39 cellular contexts compared by ENCODE assay signal in the genomic region with DNA sequence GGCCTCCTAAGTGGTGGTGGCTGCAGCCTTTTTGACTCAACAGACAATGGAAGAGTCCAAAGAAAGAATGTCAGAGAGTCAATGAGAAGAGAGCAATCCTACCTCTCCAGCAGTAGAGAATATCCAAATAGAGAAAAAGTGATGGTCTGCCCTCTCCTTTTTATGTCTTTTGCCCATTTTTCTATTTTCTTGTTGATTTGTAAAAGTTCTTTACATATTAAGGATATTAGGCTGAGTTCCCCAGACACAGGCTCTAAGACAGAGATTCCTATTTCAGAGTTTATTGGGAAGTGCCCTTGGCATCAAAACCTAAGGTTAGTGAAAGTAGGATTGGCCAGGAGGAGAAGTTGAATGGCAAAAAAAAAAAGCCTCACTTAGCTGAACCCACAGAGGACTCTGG.
"Had no signal": no experiment of that assay in that cellular context is flagged by ENCODE, and none has a peak within 500 bp of the region (broad histone marks: within the 10 kb centered on the region; RNA-seq: fewer than 3 reads in every experiment).

No MANE protein-coding gene starts in this region.

- FAIRE-seq: bronchial epithelial cell, colon had no signal

- H3K27me3 ChIP-seq: adrenal gland, ascending aorta, body of pancreas, brain microvascular endothelial cell, breast epithelium, cardiac muscle cell had no signal

- H3K4me3 ChIP-seq: adrenal gland, ascending aorta, body of pancreas, breast epithelium, cardiac muscle cell had no signal

- ATAC-seq: activated naive CD4-positive, alpha-beta T cell treated with anti-CD3 and anti-CD28 coated beads, Interleukin-2, amount 50 U/mL, for 72 hours; activated naive CD8-positive, alpha-beta T cell treated with anti-CD3 and anti-CD28 coated beads, Interleukin-2, amount 50 U/mL, for 24 hours; activated T-cell treated with anti-CD3 and anti-CD28 coated beads, Interleukin-2, amount 50 U/mL, for 4 hours; activated T-cell treated with anti-CD3 and anti-CD28 coated beads, Interleukin-2, amount 50 U/mL, for 72 hours; activated T-helper 17 cell treated with anti-CD3 and anti-CD28 coated beads, Interleukin-2, amount 50 U/mL, for 72 hours; body of pancreas had no signal

- H3K36me3 Mint-ChIP-seq: activated naive CD4-positive, alpha-beta T cell treated with anti-CD3 and anti-CD28 coated beads, Interleukin-2, amount 10 ng/mL, durations not matched to agents 7 days and 5 days; activated naive CD4-positive, alpha-beta T cell treated with anti-CD3 and anti-CD28 coated beads, Interleukin-2, amount 50 U/mL, for 24 hours; activated naive CD4-positive, alpha-beta T cell treated with anti-CD3 and anti-CD28 coated beads, Interleukin-2, amount 50 U/mL, for 72 hours; activated naive CD8-positive, alpha-beta T cell; activated naive CD8-positive, alpha-beta T cell treated with anti-CD3 and anti-CD28 coated beads for 36 hours; brain had no signal

- H3K9me3 ChIP-seq: adrenal gland, ascending aorta, body of pancreas, breast epithelium had no signal

- H3K27ac Mint-ChIP-seq: activated naive CD4-positive, alpha-beta T cell treated with anti-CD3 and anti-CD28 coated beads for 36 hours; activated naive CD4-positive, alpha-beta T cell treated with anti-CD3 and anti-CD28 coated beads, Interleukin-2, amount 10 ng/mL, durations not matched to agents 7 days and 5 days; activated naive CD4-positive, alpha-beta T cell treated with anti-CD3 and anti-CD28 coated beads, Interleukin-2, amount 50 U/mL, for 24 hours; activated naive CD4-positive, alpha-beta T cell treated with anti-CD3 and anti-CD28 coated beads, Interleukin-2, amount 50 U/mL, for 72 hours; activated naive CD8-positive, alpha-beta T cell; activated naive CD8-positive, alpha-beta T cell treated with anti-CD3 and anti-CD28 coated beads for 36 hours; activated naive CD8-positive, alpha-beta T cell treated with anti-CD3 and anti-CD28 coated beads, Interleukin-2, amount 10 ng/mL, durations not matched to agents 7 days and 5 days; activated naive CD8-positive, alpha-beta T cell treated with anti-CD3 and anti-CD28 coated beads, Interleukin-2, amount 50 U/mL, for 24 hours; activated T-cell treated with anti-CD3 and anti-CD28 coated beads, Interleukin-2, amount 50 U/mL, for 24 hours; activated T-cell treated with anti-CD3 and anti-CD28 coated beads, Interleukin-2, amount 50 U/mL, for 72 hours; activated T-helper 1 cell treated with anti-CD3 and anti-CD28 coated beads, Interleukin-12 subunit alpha, Interleukin-12 subunit beta, Interleukin-2, Interleukin-4 antibody, amounts not matched to agents 30 ng/mL and 10 ng/mL and 1 ng/mL, durations not matched to agents 14 hours and 24 hours and 36 hours; activated T-helper 17 cell treated with anti-CD3 and anti-CD28 coated beads, Interleukin-2, amount 50 U/mL, for 72 hours; activated T-helper 2 cell treated with anti-CD3 and anti-CD28 coated beads, Interferon-gamma antibody, Interleukin-2, Interleukin-4, amounts not matched to agents 10 μg/mL and 5 μg/mL and 100 μg/mL, durations not matched to agents 14 hours and 24 hours and 36 hours; brain had no signal

- H3K27ac ChIP-seq: adrenal gland, ascending aorta, body of pancreas, brain microvascular endothelial cell, breast epithelium, cardiac muscle cell had no signal

- H3K36me3 ChIP-seq: adrenal gland, ascending aorta, brain microvascular endothelial cell, breast epithelium, cardiac muscle cell had no signal

- H3K4me1 ChIP-seq: ascending aorta, body of pancreas had no signal

- H3K4me1 Mint-ChIP-seq: activated naive CD4-positive, alpha-beta T cell treated with anti-CD3 and anti-CD28 coated beads, Interleukin-2, amount 50 U/mL, for 24 hours; brain had no signal

- DNase-seq: activated effector memory CD4-positive, alpha-beta T cell treated with anti-CD3 and anti-CD28 coated beads, Interleukin-2, amount 50 U/mL, for 16 hours; activated effector memory CD4-positive, alpha-beta T cell treated with Interleukin-2 at 50 U/mL for 16 hours; activated gamma-delta T cell; activated gamma-delta T cell treated with Interleukin-2 at 50 U/mL for 16 hours; activated naive CD4-positive, alpha-beta T cell; activated naive CD4-positive, alpha-beta T cell treated with anti-CD3 and anti-CD28 coated beads for 36 hours; activated naive CD4-positive, alpha-beta T cell treated with anti-CD3 and anti-CD28 coated beads, Interleukin-2, amount 10 ng/mL, durations not matched to agents 7 days and 5 days; activated naive CD4-positive, alpha-beta T cell treated with anti-CD3 and anti-CD28 coated beads, Interleukin-2, amount 50 U/mL, for 16 hours; activated naive CD4-positive, alpha-beta T cell treated with Interleukin-2 at 50 U/mL for 16 hours; activated naive CD8-positive, alpha-beta T cell treated with anti-CD3 and anti-CD28 coated beads for 36 hours; activated naive CD8-positive, alpha-beta T cell treated with anti-CD3 and anti-CD28 coated beads, Interleukin-2, amount 10 ng/mL, durations not matched to agents 7 days and 5 days; activated naive CD8-positive, alpha-beta T cell treated with anti-CD3 and anti-CD28 coated beads, Interleukin-2, amount 50 U/mL, for 24 hours; activated T-cell treated with anti-CD3 and anti-CD28 coated beads, Interleukin-2, amount 50 U/mL, for 24 hours; activated T-cell treated with anti-CD3 and anti-CD28 coated beads, Interleukin-2, amount 50 U/mL, for 4 hours; activated T-cell treated with anti-CD3 and anti-CD28 coated beads, Interleukin-2, amount 50 U/mL, for 48 hours; activated T-cell treated with anti-CD3 and anti-CD28 coated beads, Interleukin-2, amount 50 U/mL, for 72 hours; amniotic stem cell; amygdala; anterior cingulate cortex; aorta; body of pancreas; brain microvascular endothelial cell; caudate nucleus; central memory CD4-positive, alpha-beta T cell; cerebellar nuclear complex had no signal

- H3K27me3 Mint-ChIP-seq: activated naive CD8-positive, alpha-beta T cell treated with anti-CD3 and anti-CD28 coated beads for 36 hours; activated T-cell treated with anti-CD3 and anti-CD28 coated beads, Interleukin-2, amount 50 U/mL, for 24 hours had no signal

- H3K4me3 Mint-ChIP-seq: activated naive CD4-positive, alpha-beta T cell treated with anti-CD3 and anti-CD28 coated beads for 36 hours; activated naive CD4-positive, alpha-beta T cell treated with anti-CD3 and anti-CD28 coated beads, Interleukin-2, amount 10 ng/mL, durations not matched to agents 7 days and 5 days; activated naive CD4-positive, alpha-beta T cell treated with anti-CD3 and anti-CD28 coated beads, Interleukin-2, amount 50 U/mL, for 24 hours; activated naive CD8-positive, alpha-beta T cell; activated naive CD8-positive, alpha-beta T cell treated with anti-CD3 and anti-CD28 coated beads for 36 hours; activated naive CD8-positive, alpha-beta T cell treated with anti-CD3 and anti-CD28 coated beads, Interleukin-2, amount 10 ng/mL, durations not matched to agents 7 days and 5 days; activated naive CD8-positive, alpha-beta T cell treated with anti-CD3 and anti-CD28 coated beads, Interleukin-2, amount 50 U/mL, for 24 hours; activated T-cell treated with anti-CD3 and anti-CD28 coated beads, Interleukin-2, amount 50 U/mL, for 24 hours; activated T-cell treated with anti-CD3 and anti-CD28 coated beads, Interleukin-2, amount 50 U/mL, for 4 hours; activated T-cell treated with anti-CD3 and anti-CD28 coated beads, Interleukin-2, amount 50 U/mL, for 72 hours; activated T-helper 1 cell treated with anti-CD3 and anti-CD28 coated beads, Interleukin-12 subunit alpha, Interleukin-12 subunit beta, Interleukin-2, Interleukin-4 antibody, amounts not matched to agents 30 ng/mL and 10 ng/mL and 1 ng/mL, durations not matched to agents 14 hours and 24 hours and 36 hours; activated T-helper 17 cell treated with anti-CD3 and anti-CD28 coated beads, Interleukin-2, amount 50 U/mL, for 72 hours; brain; central memory CD8-positive, alpha-beta T cell had no signal

- H3K9me3 Mint-ChIP-seq: activated naive CD4-positive, alpha-beta T cell treated with anti-CD3 and anti-CD28 coated beads for 36 hours; activated naive CD4-positive, alpha-beta T cell treated with anti-CD3 and anti-CD28 coated beads, Interleukin-2, amount 10 ng/mL, durations not matched to agents 7 days and 5 days; activated naive CD4-positive, alpha-beta T cell treated with anti-CD3 and anti-CD28 coated beads, Interleukin-2, amount 50 U/mL, for 24 hours; activated naive CD4-positive, alpha-beta T cell treated with anti-CD3 and anti-CD28 coated beads, Interleukin-2, amount 50 U/mL, for 72 hours; activated naive CD8-positive, alpha-beta T cell treated with anti-CD3 and anti-CD28 coated beads for 36 hours; activated naive CD8-positive, alpha-beta T cell treated with anti-CD3 and anti-CD28 coated beads, Interleukin-2, amount 10 ng/mL, durations not matched to agents 7 days and 5 days; activated naive CD8-positive, alpha-beta T cell treated with anti-CD3 and anti-CD28 coated beads, Interleukin-2, amount 50 U/mL, for 24 hours; activated T-cell treated with anti-CD3 and anti-CD28 coated beads, Interleukin-2, amount 50 U/mL, for 24 hours; activated T-cell treated with anti-CD3 and anti-CD28 coated beads, Interleukin-2, amount 50 U/mL, for 4 hours; activated T-cell treated with anti-CD3 and anti-CD28 coated beads, Interleukin-2, amount 50 U/mL, for 72 hours; activated T-helper 1 cell treated with anti-CD3 and anti-CD28 coated beads, Interleukin-12 subunit alpha, Interleukin-12 subunit beta, Interleukin-2, Interleukin-4 antibody, amounts not matched to agents 30 ng/mL and 10 ng/mL and 1 ng/mL, durations not matched to agents 14 hours and 24 hours and 36 hours; activated T-helper 17 cell treated with anti-CD3 and anti-CD28 coated beads, Interleukin-2, amount 50 U/mL, for 72 hours; activated T-helper 2 cell treated with anti-CD3 and anti-CD28 coated beads, Interferon-gamma antibody, Interleukin-2, Interleukin-4, amounts not matched to agents 10 μg/mL and 5 μg/mL and 100 μg/mL, durations not matched to agents 14 hours and 24 hours and 36 hours; central memory CD8-positive, alpha-beta T cell had no signal
